Comparison of ENCODE assay signal across 1 cellular context in the genomic region with DNA sequence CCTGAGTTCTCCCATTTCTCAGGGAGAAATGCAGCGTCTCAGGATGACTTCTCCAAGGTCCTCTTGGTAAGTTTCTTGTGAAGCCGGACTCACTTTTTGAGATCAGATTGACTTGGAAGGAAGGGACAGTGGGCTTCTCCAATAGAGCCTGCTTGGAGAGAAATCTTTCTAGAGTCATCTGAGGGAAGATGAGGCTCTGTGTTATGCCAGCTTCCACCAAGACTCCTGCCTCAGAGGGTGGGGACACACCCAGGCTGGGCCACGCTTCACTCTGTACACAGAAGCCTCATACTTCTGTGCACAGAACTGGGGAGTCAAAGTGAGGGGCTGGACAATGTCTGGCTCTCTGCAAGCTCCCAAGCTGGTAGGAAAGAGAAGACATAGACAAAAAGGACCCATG.
TF ChIP-seq lines count a peak whose summit lies in the region.

No MANE protein-coding gene starts in this region.

TF ChIP-seq in GM23338, 12 proteins besides CTCF, POLR2A, EP300 and RAD21:
- TF ChIP-seq ZNF462 (CRISPR knock-in tag; IDR thresholded peaks at IDR 0.05) (no peak), CREB1 (CRISPR knock-in tag; IDR thresholded peaks at IDR 0.05; ENCODE audit: low read depth) (no peak), STAT1 (IDR thresholded peaks at IDR 0.05; ENCODE audit: unreplicated experiment) (no peak), ZNF331 (CRISPR knock-in tag; IDR thresholded peaks at IDR 0.05; ENCODE audit: low read depth) (no peak), EZH2phosphoT487 (IDR thresholded peaks at IDR 0.05; ENCODE audit: unreplicated experiment) (no peak), POLR2AphosphoS5 (IDR thresholded peaks at IDR 0.05; ENCODE audit: low read depth) (no peak), EZH2 (IDR thresholded peaks at IDR 0.05; ENCODE audit: low read depth, unreplicated experiment) (no peak), ETS1 (IDR thresholded peaks at IDR 0.05) (no peak), NANOG (IDR thresholded peaks at IDR 0.05; ENCODE audit: borderline replicate concordance) (no peak), JUNB (IDR thresholded peaks at IDR 0.05; ENCODE audit: unreplicated experiment) (no peak), ZNF114 (CRISPR knock-in tag; IDR thresholded peaks at IDR 0.05) (no peak)
- TF ChIP-seq, protein P1, sequence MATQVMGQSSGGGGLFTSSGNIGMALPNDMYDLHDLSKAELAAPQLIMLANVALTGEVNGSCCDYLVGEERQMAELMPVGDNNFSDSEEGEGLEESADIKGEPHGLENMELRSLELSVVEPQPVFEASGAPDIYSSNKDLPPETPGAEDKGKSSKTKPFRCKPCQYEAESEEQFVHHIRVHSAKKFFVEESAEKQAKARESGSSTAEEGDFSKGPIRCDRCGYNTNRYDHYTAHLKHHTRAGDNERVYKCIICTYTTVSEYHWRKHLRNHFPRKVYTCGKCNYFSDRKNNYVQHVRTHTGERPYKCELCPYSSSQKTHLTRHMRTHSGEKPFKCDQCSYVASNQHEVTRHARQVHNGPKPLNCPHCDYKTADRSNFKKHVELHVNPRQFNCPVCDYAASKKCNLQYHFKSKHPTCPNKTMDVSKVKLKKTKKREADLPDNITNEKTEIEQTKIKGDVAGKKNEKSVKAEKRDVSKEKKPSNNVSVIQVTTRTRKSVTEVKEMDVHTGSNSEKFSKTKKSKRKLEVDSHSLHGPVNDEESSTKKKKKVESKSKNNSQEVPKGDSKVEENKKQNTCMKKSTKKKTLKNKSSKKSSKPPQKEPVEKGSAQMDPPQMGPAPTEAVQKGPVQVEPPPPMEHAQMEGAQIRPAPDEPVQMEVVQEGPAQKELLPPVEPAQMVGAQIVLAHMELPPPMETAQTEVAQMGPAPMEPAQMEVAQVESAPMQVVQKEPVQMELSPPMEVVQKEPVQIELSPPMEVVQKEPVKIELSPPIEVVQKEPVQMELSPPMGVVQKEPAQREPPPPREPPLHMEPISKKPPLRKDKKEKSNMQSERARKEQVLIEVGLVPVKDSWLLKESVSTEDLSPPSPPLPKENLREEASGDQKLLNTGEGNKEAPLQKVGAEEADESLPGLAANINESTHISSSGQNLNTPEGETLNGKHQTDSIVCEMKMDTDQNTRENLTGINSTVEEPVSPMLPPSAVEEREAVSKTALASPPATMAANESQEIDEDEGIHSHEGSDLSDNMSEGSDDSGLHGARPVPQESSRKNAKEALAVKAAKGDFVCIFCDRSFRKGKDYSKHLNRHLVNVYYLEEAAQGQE (IDR thresholded peaks at IDR 0.05; ENCODE audit: unreplicated experiment), result no peak
